In the genomic region with DNA sequence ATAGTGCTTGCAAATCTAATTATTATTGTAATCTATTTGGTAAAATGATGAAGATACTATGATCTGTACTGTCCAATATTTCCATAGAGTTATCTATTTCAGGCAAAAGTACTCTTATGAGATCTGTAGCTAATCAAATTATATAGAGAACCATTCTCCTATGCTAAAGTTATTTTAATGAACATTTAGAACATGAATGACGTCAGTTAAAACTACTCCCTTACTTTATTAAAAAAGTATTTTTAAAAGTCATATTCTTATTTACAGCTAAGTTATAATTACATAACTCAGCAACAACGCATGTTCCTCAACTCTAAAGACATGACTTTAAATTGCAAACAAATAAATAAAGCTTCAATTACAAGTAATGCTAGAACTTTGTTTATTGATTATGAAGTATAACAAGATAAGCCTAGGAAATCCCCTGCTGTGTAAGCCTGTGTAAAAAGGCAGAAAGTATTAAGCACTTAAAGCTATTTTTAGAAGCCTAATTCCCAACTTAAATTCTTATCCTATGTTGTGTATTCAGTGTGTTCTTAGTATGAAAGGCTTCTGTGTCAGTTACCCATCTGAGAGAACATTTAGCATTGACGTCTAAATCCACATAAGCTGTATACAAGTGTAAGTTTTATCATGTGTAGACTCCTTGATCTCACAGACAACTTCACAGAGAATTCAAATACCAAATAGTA, we compare ENCODE assay signal across 16 cellular contexts.
DNase-seq lines count a peak whose midpoint lies in the region; ATAC-seq and TF ChIP-seq lines count a peak whose summit lies in the region.
"Had no signal": no experiment of that assay in that cellular context is flagged by ENCODE, and none has a peak within 500 bp of the region (broad histone marks: within the 10 kb centered on the region; RNA-seq: fewer than 3 reads in every experiment).

No MANE protein-coding gene starts in this region.

- H4K8ac ChIP-seq in mesendoderm (ENCODE audit: low read depth, low read length) = no peak overlapping the region

- H3K27me3 ChIP-seq in HCT116 (ENCODE audit: insufficient read depth, low read length) (no peaks in the 10 kb centered on the region), mesendoderm (ENCODE audit: insufficient read depth, low read length, poor library complexity) (no peaks in the 10 kb centered on the region)
- H3K27me3 ChIP-seq: SJCRH30 had no signal

- no peak overlapping the region for H3K23ac ChIP-seq in mesendoderm (ENCODE audit: low read length)

- H3K9me3 ChIP-seq in HCT116 (ENCODE audit: control insufficient read depth in 1 of 2, insufficient read depth in 1 of 2, low read depth in 1 of 2, low read length in 2 of 2) (no peaks in the 10 kb centered on the region), SK-N-MC (ENCODE audit: low read depth, low read length) (no peaks in the 10 kb centered on the region)
- H3K9me3 ChIP-seq: HAP-1, SJCRH30 had no signal

- no CpG with 5 or more reads among the region's 3 CpGs for WGBS in mesendoderm (ENCODE audit: extremely low coverage, insufficient coverage, low lambda C conversion rate)

- H3K36me3 ChIP-seq in HCT116 (ENCODE audit: control insufficient read depth in 1 of 2, insufficient read depth in 2 of 2, low read length in 2 of 2) (no peaks in the 10 kb centered on the region), SK-N-MC (ENCODE audit: insufficient read depth, low read length) (no peaks in the 10 kb centered on the region), mesendoderm (ENCODE audit: control insufficient read depth, insufficient read depth, low read length) (no peaks in the 10 kb centered on the region)
- H3K36me3 ChIP-seq: HAP-1, SJCRH30 had no signal

- no peak overlapping the region for H4K5ac ChIP-seq in mesendoderm (ENCODE audit: low read length)

- no peak overlapping the region for H3K56ac ChIP-seq in mesendoderm (ENCODE audit: low read length)

- H2BK15ac ChIP-seq in mesendoderm (replicated peaks; ENCODE audit: low read depth) = no peak overlapping the region

- intact Hi-C loops in HCT116 (cut with micrococcal nuclease) = no loop called here

- no peak overlapping the region for H3K4me2 ChIP-seq in HCT116 (ENCODE audit: low read length)
- no peak overlapping the region for H3K4me2 ChIP-seq in mesendoderm (ENCODE audit: low read length)
- H3K4me2 ChIP-seq: KMS-11, PC-9 had no signal

- H3K27ac ChIP-seq in HCT116 (ENCODE audit: low read depth, low read length) (no peak overlapping the region), SK-N-MC (peak overlapping the region; percentile 58), mesendoderm (ENCODE audit: low read depth, low read length) (no peak overlapping the region)
- H3K27ac ChIP-seq: KMS-11, PC-9, SJCRH30 had no signal

- H3K4ac ChIP-seq in mesendoderm (ENCODE audit: low read depth, low read length) = no peak overlapping the region

- no peaks in the 10 kb centered on the region for H4K20me1 ChIP-seq in HCT116 (ENCODE audit: insufficient read depth)

- no peak overlapping the region for H3K18ac ChIP-seq in mesendoderm (ENCODE audit: low read length)

- BruUV-seq in HCT116 (replicated peaks; lab: Mats Ljungman, UMichigan) = no TSS peak

- no peak for TF ChIP-seq POLR2A in HCT116 (IDR thresholded peaks at IDR 0.05; ENCODE audit: borderline replicate concordance, extremely low read depth, insufficient read depth, insufficient read length)

- DNase-seq in HCT116 (ENCODE audit: low read depth, low spot score) = no peak
- DNase-seq in SK-N-MC (ENCODE audit: low read depth, low spot score) = no peak
- DNase-seq in mesendoderm = peak; percentile 8
- DNase-seq in NCI-H1436 (lab: John Stamatoyannopoulos, UW) = no peak
- DNase-seq in midbrain (lab: John Stamatoyannopoulos, UW) = no peak
- DNase-seq in GOT3 (lab: John Stamatoyannopoulos, UW) = no peak
- DNase-seq: DMS79 treated with DMSO at 0.1 percent for 48 hours, MV-4-11, NCI-H187, NCI-H2227 treated with DMSO at 0.1 percent for 48 hours, NCI-H510A treated with DMSO at 0.1 percent for 48 hours, PC-9, SJCRH30 had no signal

- no peak overlapping the region for H2AK5ac ChIP-seq in mesendoderm (ENCODE audit: low read length)

- peak overlapping the region; percentile 27 for H2AFZ ChIP-seq in HCT116 (ENCODE audit: low read depth, low read length, poor library complexity, severe bottlenecking)
- H2AFZ ChIP-seq: PC-9 had no signal

- TF ChIP-seq CTCF in HCT116 (IDR thresholded peaks at IDR 0.05 in 2 of 3, conservative IDR thresholded peaks at IDR 0.05 in 1 of 3; ENCODE audit: borderline replicate concordance in 1 of 3, insufficient read depth in 1 of 3, low read depth in 2 of 3, low read length in 2 of 3) = no peak

- H3K9ac ChIP-seq in HCT116 (ENCODE audit: low read length) (no peak overlapping the region), SK-N-MC (ENCODE audit: insufficient read length) (peak overlapping the region; percentile 31), mesendoderm (ENCODE audit: low read length) (no peak overlapping the region)
- H3K9ac ChIP-seq: KMS-11 had no signal

- H3K79me1 ChIP-seq in mesendoderm (ENCODE audit: low read length) = no peaks in the 10 kb centered on the region

- H3K4me3 ChIP-seq in HCT116 (replicated peaks in 1 of 2; ENCODE audit: low read depth in 1 of 2, low read length in 2 of 2) (no peak overlapping the region), SK-N-MC (peak overlapping the region; percentile 56), mesendoderm (ENCODE audit: low read length) (no peak overlapping the region)
- H3K4me3 ChIP-seq: HAP-1, PC-9, SJCRH30 had no signal

- RAD21 ChIA-PET in HCT116 (lab: Charles Lee; ENCODE audit: low non-redundant PET in 1 of 2, low total read pairs in 2 of 2, uncharacterized antibody in 2 of 2, unreplicated experiment in 2 of 2) = no interaction called here

- H3K79me2 ChIP-seq in HCT116 (ENCODE audit: insufficient read depth, low read length) (no peaks in the 10 kb centered on the region), mesendoderm (ENCODE audit: control insufficient read depth, insufficient read depth, low read length) (no peaks in the 10 kb centered on the region)

- CTCF ChIA-PET in HCT116 (lab: Charles Lee) = no interaction called here

- H2BK120ac ChIP-seq in mesendoderm (ENCODE audit: low read depth, low read length) = no peak overlapping the region

- peaks cover 2 to 8% of the 10 kb centered on the region in 2 experiments; a peak in 2 of 4 replicates for H3K4me1 ChIP-seq in HCT116 (ENCODE audit: control insufficient read depth in 1 of 2, insufficient read depth in 2 of 2, low read length in 2 of 2)
- no peaks in the 10 kb centered on the region for H3K4me1 ChIP-seq in mesendoderm (ENCODE audit: control insufficient read depth, low read depth, low read length)
- H3K4me1 ChIP-seq: HAP-1 had no signal

- H3K9me2 ChIP-seq in HCT116 (ENCODE audit: insufficient read depth) = no peaks in the 10 kb centered on the region

- POLR2A ChIA-PET in HCT116 (lab: Charles Lee) = no interaction called here

- ATAC-seq in HCT116 (no peak), HG03520 (IDR thresholded peaks at IDR 0.05; ENCODE audit: unreplicated experiment) (no peak)

- no peak overlapping the region for H2BK5ac ChIP-seq in mesendoderm (ENCODE audit: low read length)

- TF ChIP-seq RAD21 in HCT116 (IDR thresholded peaks at IDR 0.05; ENCODE audit: low read depth) = no peak

TF ChIP-seq in HCT116, 20 proteins besides CTCF, POLR2A, EP300 and RAD21:
- no peak for TF ChIP-seq ZFX (IDR thresholded peaks at IDR 0.05)
- TF ChIP-seq, protein P1, sequence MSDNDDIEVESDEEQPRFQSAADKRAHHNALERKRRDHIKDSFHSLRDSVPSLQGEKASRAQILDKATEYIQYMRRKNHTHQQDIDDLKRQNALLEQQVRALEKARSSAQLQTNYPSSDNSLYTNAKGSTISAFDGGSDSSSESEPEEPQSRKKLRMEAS (IDR thresholded peaks at IDR 0.05) = no peak
- TF ChIP-seq TCF7L2 (IDR thresholded peaks at IDR 0.05; ENCODE audit: borderline replicate concordance, extremely low read depth, insufficient read depth, insufficient read length) = no peak
- TF ChIP-seq FOSL1 (IDR thresholded peaks at IDR 0.05; ENCODE audit: low read depth) = no peak
- no peak for TF ChIP-seq EZH2 (IDR thresholded peaks at IDR 0.05)
- TF ChIP-seq JUND (IDR thresholded peaks at IDR 0.05) = no peak
- TF ChIP-seq EZH2phosphoT487 (IDR thresholded peaks at IDR 0.05; ENCODE audit: borderline replicate concordance) = no peak
- TF ChIP-seq ATF3 (IDR thresholded peaks at IDR 0.05) = no peak
- TF ChIP-seq, protein P2, sequence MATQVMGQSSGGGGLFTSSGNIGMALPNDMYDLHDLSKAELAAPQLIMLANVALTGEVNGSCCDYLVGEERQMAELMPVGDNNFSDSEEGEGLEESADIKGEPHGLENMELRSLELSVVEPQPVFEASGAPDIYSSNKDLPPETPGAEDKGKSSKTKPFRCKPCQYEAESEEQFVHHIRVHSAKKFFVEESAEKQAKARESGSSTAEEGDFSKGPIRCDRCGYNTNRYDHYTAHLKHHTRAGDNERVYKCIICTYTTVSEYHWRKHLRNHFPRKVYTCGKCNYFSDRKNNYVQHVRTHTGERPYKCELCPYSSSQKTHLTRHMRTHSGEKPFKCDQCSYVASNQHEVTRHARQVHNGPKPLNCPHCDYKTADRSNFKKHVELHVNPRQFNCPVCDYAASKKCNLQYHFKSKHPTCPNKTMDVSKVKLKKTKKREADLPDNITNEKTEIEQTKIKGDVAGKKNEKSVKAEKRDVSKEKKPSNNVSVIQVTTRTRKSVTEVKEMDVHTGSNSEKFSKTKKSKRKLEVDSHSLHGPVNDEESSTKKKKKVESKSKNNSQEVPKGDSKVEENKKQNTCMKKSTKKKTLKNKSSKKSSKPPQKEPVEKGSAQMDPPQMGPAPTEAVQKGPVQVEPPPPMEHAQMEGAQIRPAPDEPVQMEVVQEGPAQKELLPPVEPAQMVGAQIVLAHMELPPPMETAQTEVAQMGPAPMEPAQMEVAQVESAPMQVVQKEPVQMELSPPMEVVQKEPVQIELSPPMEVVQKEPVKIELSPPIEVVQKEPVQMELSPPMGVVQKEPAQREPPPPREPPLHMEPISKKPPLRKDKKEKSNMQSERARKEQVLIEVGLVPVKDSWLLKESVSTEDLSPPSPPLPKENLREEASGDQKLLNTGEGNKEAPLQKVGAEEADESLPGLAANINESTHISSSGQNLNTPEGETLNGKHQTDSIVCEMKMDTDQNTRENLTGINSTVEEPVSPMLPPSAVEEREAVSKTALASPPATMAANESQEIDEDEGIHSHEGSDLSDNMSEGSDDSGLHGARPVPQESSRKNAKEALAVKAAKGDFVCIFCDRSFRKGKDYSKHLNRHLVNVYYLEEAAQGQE (IDR thresholded peaks at IDR 0.05; ENCODE audit: low read depth) = no peak
- TF ChIP-seq SP1 (IDR thresholded peaks at IDR 0.05; ENCODE audit: low read depth) = no peak
- no peak for TF ChIP-seq YY1 (IDR thresholded peaks at IDR 0.05; ENCODE audit: extremely low read depth, insufficient replicate concordance, low read depth, low read length)
TF ChIP-seq in HCT116: peak in this region for 0.
